In genomic region chr2:42961948-42962347, GRCh38 we compare ENCODE assay signal across 16 cellular contexts.
DNase-seq lines count a peak whose midpoint lies in the region; ATAC-seq, FAIRE-seq and TF ChIP-seq lines count a peak whose summit lies in the region.
"Had no signal": no experiment of that assay in that cellular context is flagged by ENCODE, and none has a peak within 500 bp of the region (broad histone marks: within the 10 kb centered on the region; RNA-seq: fewer than 3 reads in every experiment).

No MANE protein-coding gene starts in this region.

- H2BK12ac ChIP-seq in H1 (ENCODE audit: low read depth, low read length): no peak overlapping the region

- H3K27me3 ChIP-seq in H1 (replicated peaks in 1 of 4; ENCODE audit: control insufficient read depth in 3 of 4, extremely low read depth in 1 of 4, insufficient read depth in 3 of 4, low read length in 3 of 4): peaks cover 0 to 3% (median under 1%) of the 10 kb centered on the region in 4 experiments; a peak in 1 of 7 replicates
- H3K27me3 ChIP-seq in tibial artery: no peaks in the 10 kb centered on the region

- TF ChIP-seq CTCF in H1 (IDR thresholded peaks at IDR 0.05; ENCODE audit: control extremely low read depth in 1 of 3, insufficient read depth in 1 of 3, low read depth in 1 of 3, low read length in 3 of 3) (no peak), nephron progenitor cell (IDR thresholded peaks at IDR 0.05) (no peak), tibial artery (IDR thresholded peaks at IDR 0.05) (no peak)

- H3K27ac Mint-ChIP-seq in nephron progenitor cell: peak overlapping the region; percentile 99

- POLR2A ChIA-PET in H1 (lab: Charles Lee; ENCODE audit: partially characterized antibody): interaction anchor here (1.5 to 2.0 kb wide), 2 partner anchors 9 to 12 kb away, joined by 4 read pairs; no protein-coding TSS in a partner anchor

- peak overlapping the region; percentile 73 for H4K8ac ChIP-seq in H1 (ENCODE audit: extremely low read depth, insufficient read depth, low read length)

- DNase-seq in MV-4-11 (lab: John Stamatoyannopoulos, UW): peak; percentile 43
- DNase-seq in H1 (ENCODE audit: low read depth in 1 of 2, low spot score in 2 of 2): no peak
- DNase-seq in nephron progenitor cell: no peak
- DNase-seq in tibial artery: no peak
- no peak for DNase-seq in NCI-H524 treated with DMSO at 0.1 percent for 48 hours (lab: John Stamatoyannopoulos, UW)
- DNase-seq: CD4-positive, alpha-beta memory T cell; erythroblast; NCI-H1417 treated with DMSO at 0.1 percent for 48 hours; NCI-H510A; T-helper 1 cell had no signal

- no peaks in the 10 kb centered on the region for H3K23me2 ChIP-seq in H1 (ENCODE audit: low read depth, low read length)

- H3K18ac ChIP-seq in H1 (ENCODE audit: extremely low read depth, low read length): peak overlapping the region; percentile 25; the same call in 1 of the 2 replicates

- no peak overlapping the region for H3K4me3 Mint-ChIP-seq in nephron progenitor cell
- H3K4me3 Mint-ChIP-seq: CD4-positive, alpha-beta memory T cell had no signal

- ATAC-seq in HG02852 (IDR thresholded peaks at IDR 0.05; ENCODE audit: unreplicated experiment) (no peak), GM19452 (IDR thresholded peaks at IDR 0.05; ENCODE audit: unreplicated experiment) (no peak)
- ATAC-seq: activated CD4-positive, CD25-positive, alpha-beta regulatory T cell treated with anti-CD3 and anti-CD28 coated beads, Interleukin-2, amount 50 U/mL, for 24 hours; Panc1 had no signal

- CTCF ChIA-PET in H1 (lab: Charles Lee; ENCODE audit: partially characterized antibody): interaction anchor here (1.0 to 4.9 kb wide), 6 partner anchors 11 to 133 kb away, joined by 3 to 40 read pairs (median 4); no protein-coding TSS in a partner anchor

- no peak for TF ChIP-seq EP300 in H1 (IDR thresholded peaks at IDR 0.05; ENCODE audit: borderline replicate concordance in 1 of 2, low read depth in 2 of 2, low read length in 2 of 2)

- H3K4ac ChIP-seq in H1 (replicated peaks; ENCODE audit: insufficient read length, low read depth, low read length): no peak overlapping the region

- no peak overlapping the region for H3K4me3 ChIP-seq in H1 (ENCODE audit: extremely low read depth in 1 of 4, insufficient read depth in 2 of 4, low read depth in 3 of 4, low read length in 4 of 4)
- H3K4me3 ChIP-seq in tibial artery: no peak overlapping the region
- H3K4me3 ChIP-seq: lung had no signal

- TF ChIP-seq POLR2A in H1 (IDR thresholded peaks at IDR 0.05; ENCODE audit: control extremely low read depth in 1 of 2, low read depth in 2 of 2, low read length in 2 of 2): no peak

- H2BK5ac ChIP-seq in H1 (ENCODE audit: low read depth, low read length): no peak overlapping the region

- H3K79me2 ChIP-seq in H1 (ENCODE audit: control insufficient read depth in 1 of 2, insufficient read depth in 2 of 2, low read length in 2 of 2): no peaks in the 10 kb centered on the region

- no peaks in the 10 kb centered on the region for H3K79me1 ChIP-seq in H1 (ENCODE audit: low read depth, low read length)

- FAIRE-seq in H1 (lab: Jason Lieb, UNC): no peak

- H2AK5ac ChIP-seq in H1 (ENCODE audit: low read depth, low read length): no peak overlapping the region

- H3K27me3 Mint-ChIP-seq in nephron progenitor cell (ENCODE audit: low read depth, poor library complexity): peaks cover 6% of the 10 kb centered on the region

- no peak overlapping the region for H4K5ac ChIP-seq in H1 (ENCODE audit: insufficient read length, low read depth, low read length)

- TF ChIP-seq RAD21 in H1 (IDR thresholded peaks at IDR 0.05 in 1 of 2, conservative IDR thresholded peaks at IDR 0.05 in 1 of 2; ENCODE audit: low read depth in 2 of 2, low read length in 2 of 2): no peak

- H3K9me3 Mint-ChIP-seq in nephron progenitor cell: no peaks in the 10 kb centered on the region
- H3K9me3 Mint-ChIP-seq: CD4-positive, alpha-beta memory T cell; IgD-negative memory B cell had no signal

- H3K9me3 ChIP-seq in H1 (ENCODE audit: insufficient read depth in 2 of 2, low read depth in 1 of 2, low read length in 1 of 2): no peaks in the 10 kb centered on the region
- H3K9me3 ChIP-seq in tibial artery: no peaks in the 10 kb centered on the region

- intact Hi-C loops in tibial artery (cut with DNase I; ENCODE audit: low total_unique reads): no loop called here

- no peak overlapping the region for H2AFZ ChIP-seq in H1 (ENCODE audit: low read length)

- no peaks in the 10 kb centered on the region for H3K36me3 Mint-ChIP-seq in nephron progenitor cell (ENCODE audit: low read depth)
- H3K36me3 Mint-ChIP-seq: CD4-positive, alpha-beta memory T cell; IgD-negative memory B cell had no signal

- H3K4me2 ChIP-seq in H1 (ENCODE audit: insufficient read depth in 1 of 2, low read depth in 2 of 2, low read length in 2 of 2): no peak overlapping the region

- H3K27ac ChIP-seq in H1 (ENCODE audit: low read depth, low read length) (no peak overlapping the region), tibial artery (peak overlapping the region; percentile 84 to 88)

- H2BK15ac ChIP-seq in H1 (ENCODE audit: low read length): no peak overlapping the region

- H3K36me3 ChIP-seq in H1 (ENCODE audit: control insufficient read depth in 2 of 4, insufficient read depth in 4 of 4, low read length in 3 of 4) (no peaks in the 10 kb centered on the region), tibial artery (no peaks in the 10 kb centered on the region)

- H2BK120ac ChIP-seq in H1 (replicated peaks; ENCODE audit: low read depth, low read length): no peak overlapping the region

- no peak overlapping the region for H3K56ac ChIP-seq in H1 (replicated peaks; ENCODE audit: insufficient read length, low read depth, low read length)

- no peak overlapping the region for H3K14ac ChIP-seq in H1 (ENCODE audit: insufficient read length)

- no peak overlapping the region for H3K23ac ChIP-seq in H1 (ENCODE audit: insufficient read length)

- H3K4me1 Mint-ChIP-seq in nephron progenitor cell: peaks cover 65% of the 10 kb centered on the region

- no peaks in the 10 kb centered on the region for H4K20me1 ChIP-seq in H1 (replicated peaks in 1 of 2; ENCODE audit: control insufficient read depth in 1 of 2, insufficient read depth in 2 of 2, low read length in 2 of 2)

- no peak overlapping the region for H2BK20ac ChIP-seq in H1 (ENCODE audit: low read length)

- WGBS in H1 (ENCODE audit: extremely low coverage in 1 of 2, insufficient coverage in 1 of 2, insufficient read length in 1 of 2, insufficient replicate concordance in 2 of 2, low coverage in 1 of 2, low lambda C conversion rate in 2 of 2, missing lambda C conversion rate in 1 of 2), 2 experiments: 85% methylated on average over 4 of the region's 7 CpGs; no CpG with 5 or more reads in 1 of the 2 experiments

- no peak overlapping the region for H3K9ac ChIP-seq in H1 (replicated peaks in 1 of 4; ENCODE audit: extremely low read depth in 1 of 4, low read depth in 3 of 4, low read length in 3 of 4)

- H4K91ac ChIP-seq in H1 (replicated peaks; ENCODE audit: insufficient read length, low read length): no peak overlapping the region

- peaks cover 3 to 22% (median 13%) of the 10 kb centered on the region in 4 experiments for H3K4me1 ChIP-seq in H1 (replicated peaks in 1 of 4; ENCODE audit: control insufficient read depth in 3 of 4, insufficient read depth in 4 of 4, low read length in 3 of 4)
- H3K4me1 ChIP-seq in tibial artery: peaks cover 0 to 79% (median 66%) of the 10 kb centered on the region in 4 donors

TF ChIP-seq in H1, 55 proteins besides CTCF, POLR2A, EP300 and RAD21:
- TF ChIP-seq POU5F1 (IDR thresholded peaks at IDR 0.05; ENCODE audit: low read depth, low read length) (no peak), NRF1 (IDR thresholded peaks at IDR 0.05; ENCODE audit: low read depth, low read length) (no peak), KDM5A (IDR thresholded peaks at IDR 0.05; ENCODE audit: low read length) (no peak), SIN3A (conservative IDR thresholded peaks at IDR 0.05 in 1 of 2, IDR thresholded peaks at IDR 0.05 in 1 of 2; ENCODE audit: low read depth in 1 of 2, low read length in 2 of 2) (no peak), TEAD4 (IDR thresholded peaks at IDR 0.05; ENCODE audit: low read depth, low read length) (no peak), SIRT6 (IDR thresholded peaks at IDR 0.05; ENCODE audit: low read length) (no peak), TAF1 (IDR thresholded peaks at IDR 0.05; ENCODE audit: low read depth, low read length) (no peak), RFX5 (IDR thresholded peaks at IDR 0.05; ENCODE audit: borderline replicate concordance, low read depth, low read length) (no peak)
